10 cellular contexts compared by ENCODE assay signal in genomic region chr15:37059051-37059450, GRCh38. TPM values are rescaled to one million over a fixed set of nuclear protein-coding genes. Genes with fewer than 3 reads are reported as not detected.
DNase-seq lines count a peak whose midpoint lies in the region; ATAC-seq and TF ChIP-seq lines count a peak whose summit lies in the region.
"Had no signal": no experiment of that assay in that cellular context is flagged by ENCODE, and none has a peak within 500 bp of the region (broad histone marks: within the 10 kb centered on the region; RNA-seq: fewer than 3 reads in every experiment).

No MANE protein-coding gene starts in this region.

- no peaks in the 10 kb centered on the region for H3K27me3 Mint-ChIP-seq in Calu3 (ENCODE audit: unreplicated experiment)

- H3K4me1 Mint-ChIP-seq in Calu3 (ENCODE audit: low read depth, unreplicated experiment), result no peaks in the 10 kb centered on the region

- intact Hi-C loops in upper lobe of right lung (cut with DNase I) (no loop called here), Calu3 (cut with micrococcal nuclease; ENCODE audit: unreplicated experiment) (loop anchor here (5.0 kb wide), 1 partner anchor 43 kb away; the partner anchor contains the start of gene MEIS2)

- no peak overlapping the region for H3K27ac ChIP-seq in upper lobe of right lung
- H3K27ac ChIP-seq: neutrophil had no signal

- no peak overlapping the region for H3K27ac Mint-ChIP-seq in Calu3 (ENCODE audit: unreplicated experiment)

- BruUV-seq in Calu3 (replicated peaks; lab: Mats Ljungman, UMichigan), result no TSS peak

- no peak overlapping the region for H3K4me3 Mint-ChIP-seq in Calu3 (ENCODE audit: low read depth, unreplicated experiment)

- H3K27me3 ChIP-seq in upper lobe of right lung, result no peaks in the 10 kb centered on the region
- H3K27me3 ChIP-seq: MG63, neutrophil had no signal

- ATAC-seq in upper lobe of right lung (peak; percentile 50), HG02938 (IDR thresholded peaks at IDR 0.05; ENCODE audit: unreplicated experiment) (no peak), HG03354 (IDR thresholded peaks at IDR 0.05; ENCODE audit: poor library complexity, severe bottlenecking, unreplicated experiment) (no peak)

- H3K36me3 Mint-ChIP-seq in Calu3 (ENCODE audit: insufficient read depth, unreplicated experiment), result no peaks in the 10 kb centered on the region

- H3K36me3 ChIP-seq in upper lobe of right lung, result no peaks in the 10 kb centered on the region
- H3K36me3 ChIP-seq: MG63, neutrophil had no signal

- H3K4me1 ChIP-seq in upper lobe of right lung, result peaks cover 12% of the 10 kb centered on the region

- H3K9me3 ChIP-seq in upper lobe of right lung, result no peaks in the 10 kb centered on the region
- H3K9me3 ChIP-seq: MG63, neutrophil had no signal

- CTCF ChIA-PET in Calu3 (lab: Charles Lee), result no interaction called here

- DNase-seq in M059J (ENCODE audit: low read depth), result peak; percentile 62
- peak; percentile 77 for DNase-seq in dermis blood vessel endothelial cell
- peak; percentile 72 for DNase-seq in kidney glomerular epithelial cell (lab: John Stamatoyannopoulos, UW)
- no peak for DNase-seq in upper lobe of right lung
- DNase-seq in Calu3, result no peak
- DNase-seq: MG63, NCI-H774 had no signal

- no peaks in the 10 kb centered on the region for H3K9me3 Mint-ChIP-seq in Calu3 (ENCODE audit: low read depth, unreplicated experiment)

- H3K4me3 ChIP-seq in upper lobe of right lung, result no peak overlapping the region
- H3K4me3 ChIP-seq: MG63 had no signal

- TF ChIP-seq CTCF in upper lobe of right lung (IDR thresholded peaks at IDR 0.05) (no peak), Calu3 (IDR thresholded peaks at IDR 0.05; ENCODE audit: unreplicated experiment) (no peak)

RNA-seq across cellular contexts. Expression of gene MEIS2, which starts 41.3 kb away (rescaled TPM):
- 27.7 and 32.9 TPM in 2 replicates for total RNA-seq in M059J (2014; rRNA removed; shearing (Covaris generic))
- total RNA-seq in dermis blood vessel endothelial cell (12.9 and 13.8 TPM in 2 replicates), upper lobe of right lung (26.7 TPM), Calu3 (2022) (23.1 and 24.5 TPM in 2 replicates)

Comparison
In these comparisons a context has a peak if more than half of its experiments do, and no peak if none do; other contexts are left out.
1. DNase-seq: peak in M059J (single experiment), dermis blood vessel endothelial cell (single experiment) and kidney glomerular epithelial cell (single experiment); none in upper lobe of right lung (single experiment) and Calu3 (single experiment).